In genomic region chr7:115678049-115678982, GRCh38 we compare ENCODE assay signal across 11 cellular contexts.
A peak's percentile ranks its signal among the peaks of the same experiment; 100 is the strongest.
DNase-seq lines count a peak whose midpoint lies in the region; ATAC-seq and TF ChIP-seq lines count a peak whose summit lies in the region.
"Had no signal": no experiment of that assay in that cellular context is flagged by ENCODE, and none has a peak within 500 bp of the region (broad histone marks: within the 10 kb centered on the region; RNA-seq: fewer than 3 reads in every experiment).

No MANE protein-coding gene starts in this region.

- H3K4me1 ChIP-seq in GM23338 (ENCODE audit: insufficient read depth) (peaks cover 11% of the 10 kb centered on the region), adipocyte (ENCODE audit: control insufficient read depth, insufficient read depth, low read length) (peaks cover 22% of the 10 kb centered on the region), liver (ENCODE audit: control insufficient read depth in 4 of 4, insufficient read depth in 4 of 4, low read length in 3 of 4) (peaks cover 5 to 38% (median 36%) of the 10 kb centered on the region in 4 donors)
- H3K4me1 ChIP-seq: psoas muscle had no signal

- H3K27ac ChIP-seq in GM23338 (ENCODE audit: low read depth): no peak overlapping the region
- H3K27ac ChIP-seq in liver (ENCODE audit: low read depth in 1 of 2, low read length in 2 of 2): peak overlapping the region; percentile 57 to 63
- H3K27ac ChIP-seq: psoas muscle had no signal

- H3K27me3 Mint-ChIP-seq in GM23338 (ENCODE audit: insufficient read depth, low read depth, poor library complexity): no peaks in the 10 kb centered on the region
- H3K27me3 Mint-ChIP-seq: activated CD4-positive, alpha-beta memory T cell treated with anti-CD3 and anti-CD28 coated beads for 36 hours had no signal

- ATAC-seq in GM23338 (no peak), HG03175 (IDR thresholded peaks at IDR 0.05; ENCODE audit: unreplicated experiment) (no peak), GM18867 (IDR thresholded peaks at IDR 0.05; ENCODE audit: unreplicated experiment) (no peak), GM19452 (IDR thresholded peaks at IDR 0.05; ENCODE audit: unreplicated experiment) (no peak), HG03097 (IDR thresholded peaks at IDR 0.05; ENCODE audit: low FRiP score, unreplicated experiment) (no peak)
- ATAC-seq: psoas muscle had no signal

- H3K9me2 ChIP-seq in GM23338 (ENCODE audit: insufficient read depth): no peaks in the 10 kb centered on the region

- H3K4me3 ChIP-seq in GM23338 (no peak overlapping the region), adipocyte (ENCODE audit: low read length) (peak overlapping the region; percentile 62), liver (ENCODE audit: low read depth in 1 of 3, low read length in 3 of 3) (peak overlapping the region in 2 of 3 donors; percentile 23 to 40)
- H3K4me3 ChIP-seq: psoas muscle had no signal

- peaks cover 20% of the 10 kb centered on the region for H3K4me1 Mint-ChIP-seq in GM23338

- H2AFZ ChIP-seq in GM23338: peak overlapping the region; percentile 44; the same call in 1 of the 2 replicates

- H3K9me3 Mint-ChIP-seq in GM23338: no peaks in the 10 kb centered on the region
- H3K9me3 Mint-ChIP-seq: activated CD4-positive, alpha-beta memory T cell treated with anti-CD3 and anti-CD28 coated beads for 36 hours had no signal

- H3K9me3 ChIP-seq in adipocyte (ENCODE audit: control insufficient read depth, low read length) (no peaks in the 10 kb centered on the region), liver (ENCODE audit: control insufficient read depth in 4 of 4, low read length in 3 of 4) (no peaks in the 10 kb centered on the region)
- H3K9me3 ChIP-seq: psoas muscle had no signal

- TF ChIP-seq RAD21 in liver (IDR thresholded peaks at IDR 0.05): peak; percentile 36 to 38

- no peak overlapping the region for H3K4me3 Mint-ChIP-seq in GM23338
- H3K4me3 Mint-ChIP-seq: activated CD4-positive, alpha-beta memory T cell treated with anti-CD3 and anti-CD28 coated beads for 36 hours had no signal

- no peaks in the 10 kb centered on the region for H3K79me2 ChIP-seq in GM23338 (replicated peaks; ENCODE audit: insufficient read depth)

- H3K27me3 ChIP-seq in GM23338 (ENCODE audit: insufficient read depth) (no peaks in the 10 kb centered on the region), adipocyte (replicated peaks; ENCODE audit: control insufficient read depth, insufficient read depth, low read length) (no peaks in the 10 kb centered on the region), liver (ENCODE audit: control insufficient read depth in 4 of 4, insufficient read depth in 4 of 4, low read length in 3 of 4) (no peaks in the 10 kb centered on the region)

- TF ChIP-seq CTCF in GM23338 (conservative IDR thresholded peaks at IDR 0.05; ENCODE audit: low read depth in 2 of 2): no peak
- no peak for TF ChIP-seq CTCF in liver (IDR thresholded peaks at IDR 0.05; ENCODE audit: low read depth, low read length, missing input control)

- no peaks in the 10 kb centered on the region for H4K20me1 ChIP-seq in GM23338 (replicated peaks; ENCODE audit: insufficient read depth)

- H3K36me3 ChIP-seq in GM23338 (ENCODE audit: insufficient read depth): no peaks in the 10 kb centered on the region
- H3K36me3 ChIP-seq in adipocyte (ENCODE audit: control insufficient read depth, insufficient read depth, low read length, severe bottlenecking): no peaks in the 10 kb centered on the region
- no peaks in the 10 kb centered on the region for H3K36me3 ChIP-seq in liver (ENCODE audit: control insufficient read depth in 4 of 4, insufficient read depth in 3 of 4, low read depth in 1 of 4, low read length in 3 of 4)

- no peak overlapping the region for H3K4me2 ChIP-seq in GM23338

- peak overlapping the region; percentile 58 for H3K9ac ChIP-seq in adipocyte (ENCODE audit: low read length)
- peak overlapping the region in 1 of 2 donors; percentile 38 for H3K9ac ChIP-seq in liver (ENCODE audit: low read depth in 1 of 2, low read length in 2 of 2)

- WGBS in liver: 35% methylated on average over 12 of the region's 12 CpGs

- DNase-seq in AG08395 (ENCODE audit: low spot score): peak; percentile 60
- no peak for DNase-seq in GM23338 (ENCODE audit: low spot score)
- peak; percentile 90 for DNase-seq in adipocyte (ENCODE audit: low read depth)
- DNase-seq: activated CD4-positive, alpha-beta memory T cell treated with anti-CD3 and anti-CD28 coated beads for 36 hours; COR-L47; psoas muscle had no signal

- no peak overlapping the region for H3K27ac Mint-ChIP-seq in GM23338
- H3K27ac Mint-ChIP-seq: activated CD4-positive, alpha-beta memory T cell treated with anti-CD3 and anti-CD28 coated beads for 36 hours had no signal

- H3F3A ChIP-seq in GM23338 (replicated peaks; ENCODE audit: low read depth): no peaks in the 10 kb centered on the region

- H3K36me3 Mint-ChIP-seq in GM23338 (ENCODE audit: low read depth): no peaks in the 10 kb centered on the region
- H3K36me3 Mint-ChIP-seq: activated CD4-positive, alpha-beta memory T cell treated with anti-CD3 and anti-CD28 coated beads for 36 hours had no signal

TF ChIP-seq in GM23338, 12 proteins besides CTCF, POLR2A, EP300 and RAD21 (continues in another document):
- TF ChIP-seq POLR2AphosphoS5 (IDR thresholded peaks at IDR 0.05; ENCODE audit: low read depth): no peak
- TF ChIP-seq EZH2phosphoT487 (IDR thresholded peaks at IDR 0.05; ENCODE audit: unreplicated experiment): no peak
- TF ChIP-seq ZNF114 (CRISPR knock-in tag; IDR thresholded peaks at IDR 0.05): no peak
- no peak for TF ChIP-seq ETS1 (IDR thresholded peaks at IDR 0.05)

TF ChIP-seq in liver, 16 proteins besides CTCF, POLR2A, EP300 and RAD21:
- peak; percentile 65 for TF ChIP-seq SP1 (IDR thresholded peaks at IDR 0.05)
- peak; percentile 28 for TF ChIP-seq MAX (IDR thresholded peaks at IDR 0.05)
- TF ChIP-seq NR2F2 (IDR thresholded peaks at IDR 0.05): peak; percentile 35
- no peak for TF ChIP-seq HNF4G (IDR thresholded peaks at IDR 0.05)
- peak; percentile 71 for TF ChIP-seq FOXA1 (IDR thresholded peaks at IDR 0.05)
- peak; percentile 37 for TF ChIP-seq REST (IDR thresholded peaks at IDR 0.05)
- no peak for TF ChIP-seq GABPA (IDR thresholded peaks at IDR 0.05 in 1 of 2, conservative IDR thresholded peaks at IDR 0.05 in 1 of 2)
- no peak for TF ChIP-seq ATF3 (IDR thresholded peaks at IDR 0.05)
- TF ChIP-seq YY1 (IDR thresholded peaks at IDR 0.05): peak; percentile 41
- no peak for TF ChIP-seq EGR1 (IDR thresholded peaks at IDR 0.05; ENCODE audit: low read depth in 2 of 2)
- peak; percentile 74 for TF ChIP-seq ZBTB33 (IDR thresholded peaks at IDR 0.05)
- peak; percentile 61 to 83 for TF ChIP-seq HNF4A (conservative IDR thresholded peaks at IDR 0.05)
- TF ChIP-seq JUND (IDR thresholded peaks at IDR 0.05): peak in 1 of 2 donors; percentile 60
- TF ChIP-seq RXRA (IDR thresholded peaks at IDR 0.05): peak; percentile 77 to 91
- TF ChIP-seq FOXA2 (IDR thresholded peaks at IDR 0.05): peak; percentile 75
